Comparison of ENCODE assay signal across 10 cellular contexts in the genomic region with DNA sequence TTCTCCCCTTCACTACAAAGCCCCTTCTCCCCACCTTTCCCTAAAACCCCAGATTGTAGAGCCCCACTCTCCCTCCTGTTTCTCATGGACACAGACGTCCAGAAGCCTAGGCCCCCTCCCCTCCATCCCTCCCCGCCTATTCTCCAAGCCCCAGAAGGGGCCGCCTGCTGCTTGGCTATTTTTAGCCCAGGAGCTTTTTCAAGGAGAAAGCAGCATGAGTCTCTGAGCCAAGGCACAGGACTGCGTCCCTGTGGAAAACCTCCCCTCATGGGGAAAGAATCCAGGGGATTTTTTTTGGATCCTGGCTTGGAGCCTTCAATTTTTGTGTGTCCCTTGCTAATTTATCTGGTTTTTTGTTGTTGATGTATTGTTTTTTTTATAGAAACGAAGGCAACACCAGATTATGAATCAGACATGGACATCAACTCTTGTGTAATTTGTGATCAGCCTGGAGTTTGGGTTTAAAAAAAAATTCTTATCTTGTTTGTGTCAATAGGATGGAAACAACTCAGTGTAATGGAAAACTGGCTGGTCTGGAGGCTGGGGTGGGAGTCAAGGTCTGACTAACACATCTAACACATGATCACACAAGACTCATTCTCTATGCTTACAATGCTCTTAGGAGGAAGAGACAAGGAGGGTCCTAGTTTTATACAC. TPM values are rescaled to one million over a fixed set of nuclear protein-coding genes. Genes with fewer than 3 reads are reported as not detected.
DNase-seq lines count a peak whose midpoint lies in the region; ATAC-seq and TF ChIP-seq lines count a peak whose summit lies in the region.
"Had no signal": no experiment of that assay in that cellular context is flagged by ENCODE, and none has a peak within 500 bp of the region (broad histone marks: within the 10 kb centered on the region; RNA-seq: fewer than 3 reads in every experiment).

No MANE protein-coding gene starts in this region.

- H3K4me1 Mint-ChIP-seq in neural progenitor cell, result peaks cover 39% of the 10 kb centered on the region
- H3K4me1 Mint-ChIP-seq: activated CD4-positive, alpha-beta T cell treated with anti-CD3 and anti-CD28 coated beads, Interleukin-2, amount 10 ng/mL, durations not matched to agents 7 days and 5 days had no signal

- ATAC-seq in gastroesophageal sphincter (peak; percentile 76), HG03457 (IDR thresholded peaks at IDR 0.05; ENCODE audit: unreplicated experiment) (no peak), GM21825 (IDR thresholded peaks at IDR 0.05; ENCODE audit: unreplicated experiment) (no peak)

- H3K4me3 ChIP-seq in SK-N-SH (ENCODE audit: low read depth in 2 of 2, low read length in 1 of 2) (no peak overlapping the region), gastroesophageal sphincter (no peak overlapping the region), neural progenitor cell (peak overlapping the region; percentile 18)
- H3K4me3 ChIP-seq: BLaER1 had no signal

- H2AFZ ChIP-seq in SK-N-SH (ENCODE audit: low read depth) (peak overlapping the region; percentile 63; the same call in 1 of the 2 replicates), neural progenitor cell (replicated peaks) (peak overlapping the region; percentile 65)

- H3K4me3 Mint-ChIP-seq in neural progenitor cell, result peak overlapping the region; percentile 10
- H3K4me3 Mint-ChIP-seq: activated CD4-positive, alpha-beta T cell treated with anti-CD3 and anti-CD28 coated beads, Interleukin-2, amount 10 ng/mL, durations not matched to agents 7 days and 5 days had no signal

- H3K36me3 ChIP-seq in SK-N-SH (replicated peaks in 1 of 2; ENCODE audit: control insufficient read depth in 1 of 2, insufficient read depth in 2 of 2, low read length in 1 of 2) (no peaks in the 10 kb centered on the region), gastroesophageal sphincter (no peaks in the 10 kb centered on the region), neural progenitor cell (no peaks in the 10 kb centered on the region)
- H3K36me3 ChIP-seq: BLaER1 had no signal

- H3K79me2 ChIP-seq in SK-N-SH (ENCODE audit: insufficient read depth) (no peaks in the 10 kb centered on the region), neural progenitor cell (ENCODE audit: low read depth) (no peaks in the 10 kb centered on the region)

- H3K27ac ChIP-seq in SK-N-SH (ENCODE audit: low read depth in 2 of 2, low read length in 1 of 2), result peak overlapping the region in 1 of 2 experiments; percentile 55; a peak in 3 of 4 replicates
- peak overlapping the region in 3 of 4 donors; percentile 47 to 64 (median 62) for H3K27ac ChIP-seq in gastroesophageal sphincter
- peak overlapping the region; percentile 18 for H3K27ac ChIP-seq in neural progenitor cell
- H3K27ac ChIP-seq: BLaER1 had no signal

- WGBS in SK-N-SH (ENCODE audit: low lambda C conversion rate), result 31% methylated on average over 5 of the region's 5 CpGs
- WGBS in gastroesophageal sphincter (ENCODE audit: low coverage in 1 of 2), 2 donors, result 0 to 7% methylated on average over 3 to 4 of the region's 5 CpGs

- H3K27me3 Mint-ChIP-seq in neural progenitor cell (ENCODE audit: insufficient read depth, low read depth), result peaks cover 7% of the 10 kb centered on the region

- no peak for TF ChIP-seq EP300 in SK-N-SH (IDR thresholded peaks at IDR 0.05; ENCODE audit: borderline replicate concordance in 1 of 2, low read depth in 1 of 2, low read length in 1 of 2)
- TF ChIP-seq EP300 in gastroesophageal sphincter (IDR thresholded peaks at IDR 0.05), result no peak

- H3K4me1 ChIP-seq in SK-N-SH (ENCODE audit: control insufficient read depth in 1 of 2, insufficient read depth in 2 of 2, low read depth in 1 of 2, low read length in 1 of 2) (peaks cover 9 to 12% of the 10 kb centered on the region in 2 experiments; a peak in 2 of 4 replicates), gastroesophageal sphincter (peaks cover 0 to 39% (median 3%) of the 10 kb centered on the region in 3 donors), neural progenitor cell (peaks cover 38% of the 10 kb centered on the region)
- H3K4me1 ChIP-seq: BLaER1 had no signal

- TF ChIP-seq POLR2A in gastroesophageal sphincter (IDR thresholded peaks at IDR 0.05), result no peak

- H3K9me2 ChIP-seq in SK-N-SH, result no peaks in the 10 kb centered on the region

- H3K9ac ChIP-seq in SK-N-SH (no peak overlapping the region), neural progenitor cell (no peak overlapping the region)
- H3K9ac ChIP-seq: BLaER1 had no signal

- no peaks in the 10 kb centered on the region for H3F3A ChIP-seq in SK-N-SH (replicated peaks; ENCODE audit: insufficient read depth)
- H3F3A ChIP-seq in neural progenitor cell (ENCODE audit: low read depth), result peaks cover 16% of the 10 kb centered on the region

- TF ChIP-seq RAD21 in SK-N-SH (IDR thresholded peaks at IDR 0.05; ENCODE audit: low read length), result no peak

- H3K4me2 ChIP-seq in SK-N-SH, result peak overlapping the region; percentile 62; the same call in 1 of the 2 replicates
- peak overlapping the region; percentile 69 for H3K4me2 ChIP-seq in neural progenitor cell
- H3K4me2 ChIP-seq: BLaER1 had no signal

- no peaks in the 10 kb centered on the region for H4K20me1 ChIP-seq in SK-N-SH (ENCODE audit: insufficient read depth)
- no peaks in the 10 kb centered on the region for H4K20me1 ChIP-seq in neural progenitor cell (ENCODE audit: low read depth)
- H4K20me1 ChIP-seq: BLaER1 had no signal

- POLR2A ChIA-PET in SK-N-SH (lab: Yijun Ruan, JAX), result interaction anchor here (0.6 to 0.7 kb wide), 2 partner anchors 39 to 41 kb away, joined by 3 read pairs; no protein-coding TSS in a partner anchor

- peak overlapping the region; percentile 13 for H3K27ac Mint-ChIP-seq in neural progenitor cell
- H3K27ac Mint-ChIP-seq: activated CD4-positive, alpha-beta T cell treated with anti-CD3 and anti-CD28 coated beads, Interleukin-2, amount 10 ng/mL, durations not matched to agents 7 days and 5 days had no signal

- TF ChIP-seq CTCF in SK-N-SH (IDR thresholded peaks at IDR 0.05), result no peak
- TF ChIP-seq CTCF in gastroesophageal sphincter (IDR thresholded peaks at IDR 0.05), result no peak
- no peak for TF ChIP-seq CTCF in neural progenitor cell (IDR thresholded peaks at IDR 0.05)

- CTCF ChIA-PET in SK-N-SH (lab: Yijun Ruan, JAX), result no interaction called here

- H3K9me3 ChIP-seq in SK-N-SH (peaks cover 7% of the 10 kb centered on the region; the same call in 1 of the 2 replicates), gastroesophageal sphincter (peaks cover 0 to 9% (median 0%) of the 10 kb centered on the region in 3 donors), neural progenitor cell (ENCODE audit: low read depth) (peaks cover 11% of the 10 kb centered on the region)

- no peaks in the 10 kb centered on the region for H3K27me3 ChIP-seq in SK-N-SH (ENCODE audit: insufficient read depth)
- no peaks in the 10 kb centered on the region for H3K27me3 ChIP-seq in gastroesophageal sphincter
- no peaks in the 10 kb centered on the region for H3K27me3 ChIP-seq in neural progenitor cell
- H3K27me3 ChIP-seq: BLaER1 had no signal

- peaks cover 11% of the 10 kb centered on the region for H3K9me3 Mint-ChIP-seq in neural progenitor cell
- H3K9me3 Mint-ChIP-seq: activated CD4-positive, alpha-beta T cell treated with anti-CD3 and anti-CD28 coated beads, Interleukin-2, amount 10 ng/mL, durations not matched to agents 7 days and 5 days had no signal

- H3K36me3 Mint-ChIP-seq in neural progenitor cell, result no peaks in the 10 kb centered on the region

- DNase-seq in AG08395 (ENCODE audit: low spot score) (peak; percentile 67), SK-N-SH (no peak), neural progenitor cell (ENCODE audit: low spot score) (peak; percentile 78), GF-D8 (lab: John Stamatoyannopoulos, UW) (no peak)
- DNase-seq in stimulated activated naive CD4-positive, alpha-beta T cell (lab: John Stamatoyannopoulos, UW), result no peak
- DNase-seq: activated CD4-positive, alpha-beta T cell treated with anti-CD3 and anti-CD28 coated beads, Interleukin-2, amount 10 ng/mL, durations not matched to agents 7 days and 5 days had no signal

TF ChIP-seq in SK-N-SH, 30 proteins besides CTCF, POLR2A, EP300 and RAD21:
- TF ChIP-seq RCOR1 (IDR thresholded peaks at IDR 0.05; ENCODE audit: low read length), result no peak
- TF ChIP-seq MEF2A (IDR thresholded peaks at IDR 0.05; ENCODE audit: borderline replicate concordance, low read depth), result peak; percentile 77

RNA-seq across cellular contexts. Expression of gene ACCSL, which starts 17.4 kb away (rescaled TPM):
- polyA plus RNA-seq in SK-N-SH (2012; rRNA removed), result not detected in 2 replicates
- polyA plus RNA-seq in SK-N-SH (2012; cell fraction: cytosol; rRNA removed), result not detected in 2 replicates
- polyA plus RNA-seq in SK-N-SH (2012; cell fraction: nucleus; rRNA removed), result not detected in 2 replicates
- total RNA-seq in gastroesophageal sphincter, result not detected
- not detected in 2 replicates for total RNA-seq in neural progenitor cell (ENCODE audit: low replicate concordance)
- total RNA-seq: activated CD4-positive, alpha-beta T cell treated with anti-CD3 and anti-CD28 coated beads, Interleukin-2, amount 10 ng/mL, durations not matched to agents 7 days and 5 days had no signal

RNA-seq across cellular contexts. Expression of gene ACCS, which starts 35.7 kb away (rescaled TPM):
- 28.5 and 36.9 TPM in 2 replicates for polyA plus RNA-seq in SK-N-SH (2012; rRNA removed)
- 4.3 and 4.9 TPM in 2 replicates for polyA plus RNA-seq in SK-N-SH (2012; cell fraction: cytosol; rRNA removed)
- polyA plus RNA-seq in SK-N-SH (2012; cell fraction: nucleus; rRNA removed), result 330 and 385 TPM in 2 replicates
- total RNA-seq in gastroesophageal sphincter (10 to 100 TPM in 3 of 4 donors, 1 to 10 TPM in 1; 4.5 to 26.3 (median 17.3) TPM), neural progenitor cell (ENCODE audit: low replicate concordance) (7.0 and 10.4 TPM in 2 replicates)

Comparison
In these comparisons a context has a peak if more than half of its experiments do, and no peak if none do; other contexts are left out.
1. DNase-seq: peak in AG08395 (single experiment) and neural progenitor cell (single experiment); none in SK-N-SH (single experiment), GF-D8 (single experiment) and stimulated activated naive CD4-positive, alpha-beta T cell (0 of 6).